Comparison of ENCODE assay signal across 8 cellular contexts in the genomic region with DNA sequence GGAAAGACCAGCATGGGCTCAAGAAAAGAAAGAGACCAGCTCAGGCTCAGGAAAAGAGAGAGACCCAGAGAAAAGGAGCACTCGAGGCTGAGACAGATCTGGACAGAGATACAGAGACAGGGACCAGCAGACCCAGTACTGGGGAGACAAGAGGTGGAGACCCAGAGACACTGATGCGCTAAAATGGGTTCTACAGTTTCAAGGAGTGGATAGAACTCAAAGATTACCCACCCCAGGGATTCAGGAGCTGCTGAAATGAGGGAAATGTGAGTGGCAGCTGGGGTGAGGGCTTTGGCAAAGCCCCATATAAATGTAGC. TPM values are rescaled to one million over a fixed set of nuclear protein-coding genes. Genes with fewer than 3 reads are reported as not detected.
A peak's percentile ranks its signal among the peaks of the same experiment; 100 is the strongest.
DNase-seq lines count a peak whose midpoint lies in the region; ATAC-seq, FAIRE-seq and TF ChIP-seq lines count a peak whose summit lies in the region.

No MANE protein-coding gene starts in this region.

- H3K9me3 ChIP-seq in HAP-1 (peaks cover 5% of the 10 kb centered on the region; the same call in 1 of the 2 replicates), right cardiac atrium (ENCODE audit: control insufficient read depth, low read length) (no peaks in the 10 kb centered on the region), small intestine (ENCODE audit: control insufficient read depth, low read depth) (peaks cover 6% of the 10 kb centered on the region)

- no peak for ATAC-seq in right cardiac atrium

- H3K4me1 Mint-ChIP-seq in activated T-helper 1 cell treated with anti-CD3 and anti-CD28 coated beads, Interleukin-12 subunit alpha, Interleukin-12 subunit beta, Interleukin-2, Interleukin-4 antibody, amounts not matched to agents 30 ng/mL and 10 ng/mL and 1 ng/mL, durations not matched to agents 14 hours and 24 hours and 36 hours (ENCODE audit: low read depth): peaks cover 5% of the 10 kb centered on the region

- FAIRE-seq in small intestine (lab: Jason Lieb, UNC) (no peak), GM12892 (lab: Jason Lieb, UNC) (no peak), D721Med (lab: Jason Lieb, UNC) (no peak)

- H3K27ac Mint-ChIP-seq in activated T-helper 1 cell treated with anti-CD3 and anti-CD28 coated beads, Interleukin-12 subunit alpha, Interleukin-12 subunit beta, Interleukin-2, Interleukin-4 antibody, amounts not matched to agents 30 ng/mL and 10 ng/mL and 1 ng/mL, durations not matched to agents 14 hours and 24 hours and 36 hours: peak overlapping the region; percentile 99

- H3K36me3 Mint-ChIP-seq in activated T-helper 1 cell treated with anti-CD3 and anti-CD28 coated beads, Interleukin-12 subunit alpha, Interleukin-12 subunit beta, Interleukin-2, Interleukin-4 antibody, amounts not matched to agents 30 ng/mL and 10 ng/mL and 1 ng/mL, durations not matched to agents 14 hours and 24 hours and 36 hours (ENCODE audit: low read depth): peaks cover 4% of the 10 kb centered on the region

- in situ Hi-C loops in HAP-1 (cut with MboI; ENCODE audit: low sequenced_read_pairs): no loop called here
- in situ Hi-C loops in GM13977 (cut with MboI; ENCODE audit: low pct_unique_long_range_greater_than_20kb, low sequenced_read_pairs, unreplicated experiment): no loop called here

- no peaks in the 10 kb centered on the region for H3K27me3 ChIP-seq in HAP-1 (ENCODE audit: low read depth)
- no peaks in the 10 kb centered on the region for H3K27me3 ChIP-seq in right cardiac atrium (ENCODE audit: control insufficient read depth, insufficient read depth)
- H3K27me3 ChIP-seq in small intestine (ENCODE audit: control insufficient read depth in 2 of 2, insufficient read depth in 2 of 2, low read length in 2 of 2): no peaks in the 10 kb centered on the region

- WGBS in right cardiac atrium: 12% methylated on average over 2 of the region's 2 CpGs
- 12 to 24% (median 20%) methylated on average over 2 of the region's 2 CpGs for WGBS in small intestine, 3 donors

- no peak for TF ChIP-seq CTCF in GM13977 (IDR thresholded peaks at IDR 0.05; ENCODE audit: extremely low read depth, insufficient read depth, missing control alignments)
- TF ChIP-seq CTCF in D721Med (IDR thresholded peaks at IDR 0.05; ENCODE audit: insufficient read depth, missing control alignments): no peak

- H3K4me3 ChIP-seq in HAP-1: peak overlapping the region; percentile 50
- peak overlapping the region; percentile 88 for H3K4me3 ChIP-seq in right cardiac atrium (ENCODE audit: low read length)
- peak overlapping the region; percentile 56 to 78 for H3K4me3 ChIP-seq in small intestine (ENCODE audit: low read depth in 1 of 2, low read length in 2 of 2)

- H3K27ac ChIP-seq in right cardiac atrium (ENCODE audit: low read length) (peak overlapping the region; percentile 95), small intestine (ENCODE audit: low read depth in 1 of 2, low read length in 1 of 2) (peak overlapping the region; percentile 69 to 100)

- H3K9me3 Mint-ChIP-seq in activated T-helper 1 cell treated with anti-CD3 and anti-CD28 coated beads, Interleukin-12 subunit alpha, Interleukin-12 subunit beta, Interleukin-2, Interleukin-4 antibody, amounts not matched to agents 30 ng/mL and 10 ng/mL and 1 ng/mL, durations not matched to agents 14 hours and 24 hours and 36 hours: peaks cover 34% of the 10 kb centered on the region

- intact Hi-C loops in activated T-helper 1 cell treated with anti-CD3 and anti-CD28 coated beads, Interleukin-12 subunit alpha, Interleukin-12 subunit beta, Interleukin-2, Interleukin-4 antibody, amounts not matched to agents 30 ng/mL and 10 ng/mL and 1 ng/mL, durations not matched to agents 14 hours and 24 hours and 36 hours (cut with micrococcal nuclease): no loop called here
- intact Hi-C loops in right cardiac atrium (cut with DNase I): no loop called here

- H3K4me1 ChIP-seq in HAP-1: no peaks in the 10 kb centered on the region
- peaks cover 8% of the 10 kb centered on the region for H3K4me1 ChIP-seq in right cardiac atrium (ENCODE audit: control insufficient read depth, insufficient read depth, low read length)
- no peaks in the 10 kb centered on the region for H3K4me1 ChIP-seq in small intestine (ENCODE audit: control insufficient read depth in 2 of 2, insufficient read depth in 1 of 2, low read depth in 1 of 2, low read length in 1 of 2)

- H3K27me3 Mint-ChIP-seq in activated T-helper 1 cell treated with anti-CD3 and anti-CD28 coated beads, Interleukin-12 subunit alpha, Interleukin-12 subunit beta, Interleukin-2, Interleukin-4 antibody, amounts not matched to agents 30 ng/mL and 10 ng/mL and 1 ng/mL, durations not matched to agents 14 hours and 24 hours and 36 hours (ENCODE audit: insufficient read depth): no peaks in the 10 kb centered on the region

- no peak for TF ChIP-seq POLR2A in GM12892 (IDR thresholded peaks at IDR 0.05; ENCODE audit: low read depth, low read length)

- DNase-seq in HAP-1 (ENCODE audit: low spot score in 2 of 2) (no peak), right cardiac atrium (no peak), small intestine (no peak), GM13977 (ENCODE audit: low spot score) (no peak), NCI-H1105 (lab: John Stamatoyannopoulos, UW) (no peak), GM12892 (ENCODE audit: insufficient read length) (no peak), D721Med (ENCODE audit: insufficient read length, low spot score) (no peak)
- DNase-seq in activated T-helper 1 cell treated with anti-CD3 and anti-CD28 coated beads, Interleukin-12 subunit alpha, Interleukin-12 subunit beta, Interleukin-2, Interleukin-4 antibody, amounts not matched to agents 30 ng/mL and 10 ng/mL and 1 ng/mL, durations not matched to agents 14 hours and 24 hours and 36 hours (ENCODE audit: low spot score): no peak

- H3K4me3 Mint-ChIP-seq in activated T-helper 1 cell treated with anti-CD3 and anti-CD28 coated beads, Interleukin-12 subunit alpha, Interleukin-12 subunit beta, Interleukin-2, Interleukin-4 antibody, amounts not matched to agents 30 ng/mL and 10 ng/mL and 1 ng/mL, durations not matched to agents 14 hours and 24 hours and 36 hours: peak overlapping the region; percentile 82

- H3K36me3 ChIP-seq in HAP-1 (replicated peaks) (no peaks in the 10 kb centered on the region), small intestine (ENCODE audit: control insufficient read depth in 2 of 2, insufficient read depth in 2 of 2, low read length in 2 of 2) (no peaks in the 10 kb centered on the region)

RNA-seq across cellular contexts. Expression of a gene that starts 0.6 kb away (rescaled TPM):
- total RNA-seq in activated T-helper 1 cell treated with anti-CD3 and anti-CD28 coated beads, Interleukin-12 subunit alpha, Interleukin-12 subunit beta, Interleukin-2, Interleukin-4 antibody, amounts not matched to agents 30 ng/mL and 10 ng/mL and 1 ng/mL, durations not matched to agents 14 hours and 24 hours and 36 hours: 2.0 and 2.3 TPM in 2 replicates
- total RNA-seq in right cardiac atrium: 10 to 100 TPM; 69.9 to 89.7 (median 86.4) TPM
- polyA plus RNA-seq in right cardiac atrium (63.7 TPM), small intestine (10 to 100 TPM in 1 of 3 donors, 1 to 10 TPM in 2; 6.3 to 28.0 (median 8.9) TPM)
- 2.2 TPM for polyA plus RNA-seq in GM12892 (2012; ENCODE audit: missing spikeins)

RNA-seq across cellular contexts. Expression of a gene that starts 39.6 kb away (rescaled TPM):
- total RNA-seq in activated T-helper 1 cell treated with anti-CD3 and anti-CD28 coated beads, Interleukin-12 subunit alpha, Interleukin-12 subunit beta, Interleukin-2, Interleukin-4 antibody, amounts not matched to agents 30 ng/mL and 10 ng/mL and 1 ng/mL, durations not matched to agents 14 hours and 24 hours and 36 hours: 0.05 and 0.16 TPM in 2 replicates
- 1 to 10 TPM; 2.8 to 5.1 (median 4.3) TPM for total RNA-seq in right cardiac atrium
- polyA plus RNA-seq in right cardiac atrium (4.2 TPM), small intestine (1 to 10 TPM in 1 of 3 donors, under 1 TPM in 2; 0.67 to 2.0 (median 0.81) TPM)
- not detected for polyA plus RNA-seq in GM12892 (2012; ENCODE audit: missing spikeins)

RNA-seq across cellular contexts. Expression of a gene that starts 51.9 kb away (rescaled TPM):
- 1.6 and 1.9 TPM in 2 replicates for total RNA-seq in activated T-helper 1 cell treated with anti-CD3 and anti-CD28 coated beads, Interleukin-12 subunit alpha, Interleukin-12 subunit beta, Interleukin-2, Interleukin-4 antibody, amounts not matched to agents 30 ng/mL and 10 ng/mL and 1 ng/mL, durations not matched to agents 14 hours and 24 hours and 36 hours
- 10 to 100 TPM in 2 of 4 donors, 1 to 10 TPM in 2; 7.8 to 10.3 (median 9.6) TPM for total RNA-seq in right cardiac atrium
- polyA plus RNA-seq in right cardiac atrium (4.8 TPM), small intestine (1 to 10 TPM; 1.1 to 3.7 (median 1.6) TPM)
- polyA plus RNA-seq in GM12892 (2012; ENCODE audit: missing spikeins): 1.9 TPM

Comparison
In these comparisons a context has a peak if more than half of its experiments do, and no peak if none do; other contexts are left out.
1. RNA of a gene that starts 0.6 kb away (total RNA-seq): 69.9 to 89.7 TPM in right cardiac atrium; 2.0 to 2.3 TPM in activated T-helper 1 cell treated with anti-CD3 and anti-CD28 coated beads, Interleukin-12 subunit alpha, Interleukin-12 subunit beta, Interleukin-2, Interleukin-4 antibody, amounts not matched to agents 30 ng/mL and 10 ng/mL and 1 ng/mL, durations not matched to agents 14 hours and 24 hours and 36 hours; every median in the first group is over 10 times any median in the second.
2. Peak in every context shown above with its lines, with median percentiles within 50 percentile points of each other: H3K4me3 ChIP-seq.